Comparison of ENCODE assay signal across 8 cellular contexts in the genomic region with DNA sequence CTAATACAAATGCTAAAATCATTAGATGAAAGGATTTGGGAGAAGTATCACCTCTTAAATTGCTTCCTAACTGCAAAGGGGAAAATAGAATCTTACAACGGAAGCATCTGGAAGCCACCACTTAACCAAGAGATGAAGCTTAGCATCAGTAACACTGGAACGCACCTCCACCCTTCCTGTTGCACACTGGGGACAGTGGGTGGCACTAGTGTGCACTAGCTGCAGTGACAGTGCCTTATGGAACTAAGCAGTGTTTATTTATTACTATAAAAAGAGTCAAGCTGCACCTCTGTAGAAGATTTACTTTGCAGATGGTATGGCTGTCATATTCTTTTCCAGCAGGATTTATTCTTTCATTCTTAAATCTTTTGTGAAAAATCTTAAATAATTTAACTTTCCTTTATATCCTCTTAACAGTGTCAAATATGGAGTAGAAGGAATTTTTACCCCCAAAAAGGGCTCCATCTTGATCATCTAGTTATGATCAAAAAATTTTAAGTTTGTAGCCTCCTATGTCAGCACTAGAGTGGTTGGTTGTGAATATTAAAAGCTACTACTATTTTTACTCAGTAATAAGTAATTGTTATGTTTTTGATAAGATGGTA.
DNase-seq lines count a peak whose midpoint lies in the region; ATAC-seq, FAIRE-seq and TF ChIP-seq lines count a peak whose summit lies in the region.

No MANE protein-coding gene starts in this region.

- ATAC-seq in GM18909 (IDR thresholded peaks at IDR 0.05; ENCODE audit: poor library complexity, unreplicated experiment) (peak; percentile 76), HG03039 (IDR thresholded peaks at IDR 0.05; ENCODE audit: unreplicated experiment) (no peak)
- peak; percentile 79 for ATAC-seq in activated CD8-positive, alpha-beta T cell treated with anti-CD3 and anti-CD28 coated beads, Interleukin-2, amount 10 ng/mL, durations not matched to agents 7 days and 5 days

- no peak overlapping the region for H3K27ac Mint-ChIP-seq in activated CD8-positive, alpha-beta T cell treated with anti-CD3 and anti-CD28 coated beads, Interleukin-2, amount 10 ng/mL, durations not matched to agents 7 days and 5 days

- no peaks in the 10 kb centered on the region for H3K4me1 Mint-ChIP-seq in activated CD8-positive, alpha-beta T cell treated with anti-CD3 and anti-CD28 coated beads, Interleukin-2, amount 10 ng/mL, durations not matched to agents 7 days and 5 days (ENCODE audit: low read depth)

- no peaks in the 10 kb centered on the region for H3K36me3 Mint-ChIP-seq in activated CD8-positive, alpha-beta T cell treated with anti-CD3 and anti-CD28 coated beads, Interleukin-2, amount 10 ng/mL, durations not matched to agents 7 days and 5 days (ENCODE audit: low read depth)

- CTCF ChIA-PET in activated CD8-positive, alpha-beta T cell treated with anti-CD3 and anti-CD28 coated beads, Interleukin-2, amount 10 ng/mL, durations not matched to agents 7 days and 5 days (lab: Charles Lee), result interaction anchor here (0.6 to 9.7 kb wide), 10 partner anchors 9 to 630 kb away, joined by 3 to 61 read pairs (median 4); no protein-coding TSS in a partner anchor

- H3K9me3 Mint-ChIP-seq in activated CD8-positive, alpha-beta T cell treated with anti-CD3 and anti-CD28 coated beads, Interleukin-2, amount 10 ng/mL, durations not matched to agents 7 days and 5 days (ENCODE audit: insufficient read depth), result no peaks in the 10 kb centered on the region

- no peak overlapping the region for H3K4me3 Mint-ChIP-seq in activated CD8-positive, alpha-beta T cell treated with anti-CD3 and anti-CD28 coated beads, Interleukin-2, amount 10 ng/mL, durations not matched to agents 7 days and 5 days

- peak; percentile 69 for TF ChIP-seq CTCF in D721Med (IDR thresholded peaks at IDR 0.05; ENCODE audit: insufficient read depth, missing control alignments)

- H3K27me3 Mint-ChIP-seq in activated CD8-positive, alpha-beta T cell treated with anti-CD3 and anti-CD28 coated beads, Interleukin-2, amount 10 ng/mL, durations not matched to agents 7 days and 5 days (ENCODE audit: low read depth), result peaks cover 2% of the 10 kb centered on the region

- no peak for FAIRE-seq in D721Med (lab: Jason Lieb, UNC)

- DNase-seq in D721Med (ENCODE audit: insufficient read length, low spot score) (no peak), NAMALWA (ENCODE audit: low spot score) (peak; percentile 65), hepatic stellate cell (ENCODE audit: low spot score) (peak; percentile 20), GF-D8 (lab: John Stamatoyannopoulos, UW) (no peak), NCI-H345 treated with DMSO at 0.1 percent for 48 hours (lab: John Stamatoyannopoulos, UW; ENCODE audit: unreplicated experiment) (no peak)
- DNase-seq in activated CD8-positive, alpha-beta T cell treated with anti-CD3 and anti-CD28 coated beads, Interleukin-2, amount 10 ng/mL, durations not matched to agents 7 days and 5 days, result peak; percentile 51

- POLR2A ChIA-PET in activated CD8-positive, alpha-beta T cell treated with anti-CD3 and anti-CD28 coated beads, Interleukin-2, amount 10 ng/mL, durations not matched to agents 7 days and 5 days (lab: Charles Lee), result no interaction called here

Comparison
In these comparisons a context has a peak if more than half of its experiments do, and no peak if none do; other contexts are left out.
1. DNase-seq: peak in NAMALWA (single experiment), activated CD8-positive, alpha-beta T cell treated with anti-CD3 and anti-CD28 coated beads, Interleukin-2, amount 10 ng/mL, durations not matched to agents 7 days and 5 days (single experiment) and hepatic stellate cell (single experiment); none in D721Med (single experiment), GF-D8 (single experiment) and NCI-H345 treated with DMSO at 0.1 percent for 48 hours (single experiment).